Comparison of ENCODE assay signal across 17 cellular contexts in the genomic region with DNA sequence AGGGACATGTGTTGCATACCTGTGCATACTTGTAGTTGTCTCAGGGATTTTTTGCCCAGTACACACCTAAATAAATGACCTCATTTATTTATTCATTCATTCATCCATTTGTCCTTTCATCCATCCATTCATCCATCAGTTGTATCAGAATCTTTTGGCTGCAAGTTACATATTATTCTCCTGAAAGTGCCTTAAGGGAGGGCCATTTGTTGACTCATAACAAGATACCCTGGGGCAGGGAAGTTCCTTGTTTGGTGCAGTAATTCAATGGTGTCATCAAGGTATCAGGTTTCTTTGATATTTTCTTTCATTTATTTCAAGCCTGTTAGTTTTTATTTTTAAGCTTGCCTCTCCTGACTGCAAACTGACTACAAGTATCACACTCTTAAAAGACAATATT.
DNase-seq lines count a peak whose midpoint lies in the region; ATAC-seq and TF ChIP-seq lines count a peak whose summit lies in the region.
"Had no signal": no experiment of that assay in that cellular context is flagged by ENCODE, and none has a peak within 500 bp of the region (broad histone marks: within the 10 kb centered on the region; RNA-seq: fewer than 3 reads in every experiment).

No MANE protein-coding gene starts in this region.

- H4K20me1 ChIP-seq in PC-3 (ENCODE audit: low read length), result no peaks in the 10 kb centered on the region

- no peaks in the 10 kb centered on the region for H3K9me3 ChIP-seq in HEK293 (ENCODE audit: control insufficient read depth, insufficient read depth, low read depth, low read length)
- no peaks in the 10 kb centered on the region for H3K9me3 ChIP-seq in PC-3 (ENCODE audit: low read length)
- peaks cover 4% of the 10 kb centered on the region for H3K9me3 ChIP-seq in mucosa of descending colon
- H3K9me3 ChIP-seq in naive thymus-derived CD4-positive, alpha-beta T cell (ENCODE audit: control insufficient read depth in 2 of 3, low read length in 3 of 3), result no peaks in the 10 kb centered on the region
- H3K9me3 ChIP-seq: esophagus squamous epithelium had no signal

- H3K27ac ChIP-seq in HEK293 (ENCODE audit: extremely low read depth, low read depth, low read length) (no peak overlapping the region), PC-3 (ENCODE audit: low read length) (peak overlapping the region; percentile 46)
- no peak overlapping the region for H3K27ac ChIP-seq in naive thymus-derived CD4-positive, alpha-beta T cell (ENCODE audit: low read depth, low read length)
- H3K27ac ChIP-seq: esophagus squamous epithelium, neural progenitor cell, SJCRH30 had no signal

- no peaks in the 10 kb centered on the region for H3K27me3 ChIP-seq in PC-3 (ENCODE audit: low read length)
- H3K27me3 ChIP-seq in naive thymus-derived CD4-positive, alpha-beta T cell (ENCODE audit: control insufficient read depth in 2 of 2, insufficient read depth in 2 of 2, low read length in 2 of 2), result no peaks in the 10 kb centered on the region
- H3K27me3 ChIP-seq: esophagus squamous epithelium, neural progenitor cell, SJCRH30 had no signal

- H3K4me1 ChIP-seq in HEK293 (ENCODE audit: control insufficient read depth, insufficient read depth, low read length) (no peaks in the 10 kb centered on the region), PC-3 (ENCODE audit: insufficient read depth, low read length) (peaks cover 12% of the 10 kb centered on the region), mucosa of descending colon (ENCODE audit: low read depth) (no peaks in the 10 kb centered on the region)
- H3K4me1 ChIP-seq in naive thymus-derived CD4-positive, alpha-beta T cell (ENCODE audit: control insufficient read depth in 2 of 2, insufficient read depth in 2 of 2, low read length in 2 of 2), result no peaks in the 10 kb centered on the region
- H3K4me1 ChIP-seq: esophagus squamous epithelium had no signal

- no peaks in the 10 kb centered on the region for H3K27me3 Mint-ChIP-seq in naive thymus-derived CD4-positive, alpha-beta T cell
- H3K27me3 Mint-ChIP-seq: CD4-positive, alpha-beta T cell had no signal

- CTCF ChIA-PET in HEK293 (lab: Yijun Ruan, JAX) (no interaction called here), PC-3 (lab: Charles Lee) (no interaction called here)
- CTCF ChIA-PET in naive thymus-derived CD4-positive, alpha-beta T cell (lab: Charles Lee), result no interaction called here

- H3K4me3 Mint-ChIP-seq in naive thymus-derived CD4-positive, alpha-beta T cell, result no peak overlapping the region
- H3K4me3 Mint-ChIP-seq: CD4-positive, alpha-beta T cell; neural progenitor cell had no signal

- peak; percentile 80 for ATAC-seq in PC-3
- no peak for ATAC-seq in mucosa of descending colon
- ATAC-seq in naive thymus-derived CD4-positive, alpha-beta T cell, result no peak
- ATAC-seq: left colon had no signal

- peak overlapping the region; percentile 20 for H3K4me2 ChIP-seq in PC-3 (ENCODE audit: low read length)
- H3K4me2 ChIP-seq: neural progenitor cell had no signal

- H3K9ac ChIP-seq in PC-3 (ENCODE audit: low read length), result no peak overlapping the region
- H3K9ac ChIP-seq: neural progenitor cell had no signal

- no peaks in the 10 kb centered on the region for H3K4me1 Mint-ChIP-seq in naive thymus-derived CD4-positive, alpha-beta T cell

- no peaks in the 10 kb centered on the region for H3K9me2 ChIP-seq in PC-3 (replicated peaks; ENCODE audit: low read length)

- no peak for TF ChIP-seq CTCF in AG10803 (conservative IDR thresholded peaks at IDR 0.05; ENCODE audit: low read length)
- no peak for TF ChIP-seq CTCF in HEK293 (tag by site-specific recombination; IDR thresholded peaks at IDR 0.05)
- no peak for TF ChIP-seq CTCF in PC-3 (conservative IDR thresholded peaks at IDR 0.05; ENCODE audit: low read depth, low read length)
- TF ChIP-seq CTCF in fibroblast of the aortic adventitia (IDR thresholded peaks at IDR 0.05; ENCODE audit: insufficient read depth, low read length), result no peak
- no peak for TF ChIP-seq CTCF in mucosa of descending colon (IDR thresholded peaks at IDR 0.05)
- no peak for TF ChIP-seq CTCF in lower leg skin (IDR thresholded peaks at IDR 0.05)

- no TSS peak for BruUV-seq in PC-3 (replicated peaks; lab: Mats Ljungman, UMichigan)

- no peaks in the 10 kb centered on the region for H3K36me3 ChIP-seq in HEK293 (ENCODE audit: control insufficient read depth in 2 of 2, insufficient read depth in 1 of 2, low read length in 2 of 2)
- H3K36me3 ChIP-seq in PC-3 (ENCODE audit: low read depth, low read length), result no peaks in the 10 kb centered on the region
- no peaks in the 10 kb centered on the region for H3K36me3 ChIP-seq in mucosa of descending colon (ENCODE audit: low read depth)
- no peaks in the 10 kb centered on the region for H3K36me3 ChIP-seq in naive thymus-derived CD4-positive, alpha-beta T cell (ENCODE audit: control insufficient read depth in 2 of 3, insufficient read depth in 3 of 3, low read length in 3 of 3)
- H3K36me3 ChIP-seq: esophagus squamous epithelium, neural progenitor cell, SJCRH30 had no signal

- H3K9me3 Mint-ChIP-seq in naive thymus-derived CD4-positive, alpha-beta T cell, result peaks cover 0 to 5% (median 0%) of the 10 kb centered on the region in 11 donors

- no peak for TF ChIP-seq POLR2A in lower leg skin (IDR thresholded peaks at IDR 0.05)

- no peaks in the 10 kb centered on the region for H3K36me3 Mint-ChIP-seq in naive thymus-derived CD4-positive, alpha-beta T cell
- H3K36me3 Mint-ChIP-seq: neural progenitor cell had no signal

- POLR2A ChIA-PET in HEK293 (lab: Yijun Ruan, JAX) (no interaction called here), PC-3 (lab: Charles Lee; ENCODE audit: unreplicated experiment) (no interaction called here)
- POLR2A ChIA-PET in naive thymus-derived CD4-positive, alpha-beta T cell (lab: Charles Lee), result no interaction called here

- peak; percentile 4 for DNase-seq in AG10803 (ENCODE audit: low read depth)
- peak; percentile 91 for DNase-seq in PC-3
- DNase-seq in fibroblast of the aortic adventitia (ENCODE audit: low read depth), result peak; percentile 4
- no peak for DNase-seq in mucosa of descending colon
- no peak for DNase-seq in naive thymus-derived CD4-positive, alpha-beta T cell
- no peak for DNase-seq in lower leg skin (ENCODE audit: low spot score in 2 of 2)
- no peak for DNase-seq in MV-4-11 (lab: John Stamatoyannopoulos, UW)
- DNase-seq: activated CD4-positive, CD25-positive, alpha-beta regulatory T cell treated with anti-CD3 and anti-CD28 coated beads, Interleukin-2, amount 50 U/mL, for 72 hours; activated T-cell treated with anti-CD3 and anti-CD28 coated beads, Interleukin-2, amount 50 U/mL, for 48 hours; CD4-positive, alpha-beta T cell; esophagus squamous epithelium; left colon; NCI-H524; stimulated activated CD4-positive, alpha-beta T cell treated with anti-CD3 and anti-CD28 coated beads, Interleukin-15, amount 100 ng/mL, for 24 hours had no signal

- H3K4me3 ChIP-seq in AG10803 (ENCODE audit: low read length) (no peak overlapping the region), HEK293 (ENCODE audit: low read depth, low read length) (no peak overlapping the region), PC-3 (ENCODE audit: low read length) (no peak overlapping the region), fibroblast of the aortic adventitia (ENCODE audit: low read depth, low read length) (no peak overlapping the region), mucosa of descending colon (no peak overlapping the region), lower leg skin (ENCODE audit: low read depth, poor library complexity, severe bottlenecking) (no peak overlapping the region)
- H3K4me3 ChIP-seq in naive thymus-derived CD4-positive, alpha-beta T cell (ENCODE audit: low read length), result no peak overlapping the region
- H3K4me3 ChIP-seq: esophagus squamous epithelium, neural progenitor cell, SJCRH30 had no signal

- H3K79me2 ChIP-seq in PC-3 (ENCODE audit: low read length), result no peaks in the 10 kb centered on the region

- intact Hi-C loops in PC-3 (cut with micrococcal nuclease), result loop anchor here (5.0 kb wide), 1 partner anchor 102 kb away; no protein-coding TSS in a partner anchor
- intact Hi-C loops in mucosa of descending colon (cut with DNase I, micrococcal nuclease), result no loop called here
- intact Hi-C loops in naive thymus-derived CD4-positive, alpha-beta T cell (cut with micrococcal nuclease), result no loop called here
- intact Hi-C loops in lower leg skin (cut with DNase I; ENCODE audit: low total_unique reads), result no loop called here

- no peaks in the 10 kb centered on the region for H3F3A ChIP-seq in PC-3 (ENCODE audit: low read length, unreplicated experiment)

- H2AFZ ChIP-seq in PC-3 (ENCODE audit: low read length), result no peak overlapping the region
- H2AFZ ChIP-seq: neural progenitor cell had no signal

- no peak overlapping the region for H3K27ac Mint-ChIP-seq in naive thymus-derived CD4-positive, alpha-beta T cell
- H3K27ac Mint-ChIP-seq: CD4-positive, alpha-beta T cell; neural progenitor cell had no signal

TF ChIP-seq in HEK293, 187 proteins besides CTCF, POLR2A, EP300 and RAD21:
- TF ChIP-seq, protein P1, sequence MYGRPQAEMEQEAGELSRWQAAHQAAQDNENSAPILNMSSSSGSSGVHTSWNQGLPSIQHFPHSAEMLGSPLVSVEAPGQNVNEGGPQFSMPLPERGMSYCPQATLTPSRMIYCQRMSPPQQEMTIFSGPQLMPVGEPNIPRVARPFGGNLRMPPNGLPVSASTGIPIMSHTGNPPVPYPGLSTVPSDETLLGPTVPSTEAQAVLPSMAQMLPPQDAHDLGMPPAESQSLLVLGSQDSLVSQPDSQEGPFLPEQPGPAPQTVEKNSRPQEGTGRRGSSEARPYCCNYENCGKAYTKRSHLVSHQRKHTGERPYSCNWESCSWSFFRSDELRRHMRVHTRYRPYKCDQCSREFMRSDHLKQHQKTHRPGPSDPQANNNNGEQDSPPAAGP (tag by site-specific recombination; IDR thresholded peaks at IDR 0.05), result no peak
- TF ChIP-seq ZNF366 (tag by site-specific recombination; conservative IDR thresholded peaks at IDR 0.05), result peak; percentile 26; the same call in 1 of the 2 replicates
- TF ChIP-seq FEZF1 (tag by site-specific recombination; IDR thresholded peaks at IDR 0.05), result 0 out of 2 replicates have a peak, but pooled peaks have one; percentile 12
- TF ChIP-seq, protein P2, sequence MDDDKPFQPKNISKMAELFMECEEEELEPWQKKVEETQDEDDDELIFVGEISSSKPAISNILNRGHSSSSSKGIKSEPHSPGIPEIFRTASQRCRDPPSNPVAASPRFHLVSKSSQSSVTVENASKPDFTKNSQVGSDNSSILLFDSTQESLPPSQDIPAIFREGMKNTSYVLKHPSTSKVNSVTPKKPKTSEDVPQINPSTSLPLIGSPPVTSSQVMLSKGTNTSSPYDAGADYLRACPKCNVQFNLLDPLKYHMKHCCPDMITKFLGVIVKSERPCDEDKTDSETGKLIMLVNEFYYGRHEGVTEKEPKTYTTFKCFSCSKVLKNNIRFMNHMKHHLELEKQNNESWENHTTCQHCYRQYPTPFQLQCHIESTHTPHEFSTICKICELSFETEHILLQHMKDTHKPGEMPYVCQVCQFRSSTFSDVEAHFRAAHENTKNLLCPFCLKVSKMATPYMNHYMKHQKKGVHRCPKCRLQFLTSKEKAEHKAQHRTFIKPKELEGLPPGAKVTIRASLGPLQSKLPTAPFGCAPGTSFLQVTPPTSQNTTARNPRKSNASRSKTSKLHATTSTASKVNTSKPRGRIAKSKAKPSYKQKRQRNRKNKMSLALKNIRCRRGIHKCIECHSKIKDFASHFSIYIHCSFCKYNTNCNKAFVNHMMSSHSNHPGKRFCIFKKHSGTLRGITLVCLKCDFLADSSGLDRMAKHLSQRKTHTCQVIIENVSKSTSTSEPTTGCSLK (tag by site-specific recombination; IDR thresholded peaks at IDR 0.05), result no peak
TF ChIP-seq in HEK293: peak in this region for 2.

Comparison
In these comparisons a context has a peak if more than half of its experiments do, and no peak if none do; other contexts are left out.
1. DNase-seq: peak in AG10803 (single experiment), PC-3 (single experiment) and fibroblast of the aortic adventitia (single experiment); none in mucosa of descending colon (0 of 3), naive thymus-derived CD4-positive, alpha-beta T cell (0 of 9), lower leg skin (0 of 2) and MV-4-11 (single experiment).